Comparison of ENCODE assay signal across 8 cellular contexts in genomic region chr6:3026811-3027626, GRCh38. TPM values are rescaled to one million over a fixed set of nuclear protein-coding genes. Genes with fewer than 3 reads are reported as not detected.
A peak's percentile ranks its signal among the peaks of the same experiment; 100 is the strongest.
DNase-seq lines count a peak whose midpoint lies in the region; ATAC-seq and TF ChIP-seq lines count a peak whose summit lies in the region.

No MANE protein-coding gene starts in this region.

- no peak for TF ChIP-seq CTCF in CD8-positive, alpha-beta T cell (IDR thresholded peaks at IDR 0.05)
- TF ChIP-seq CTCF in nephron progenitor cell (IDR thresholded peaks at IDR 0.05) (no peak), Calu3 (IDR thresholded peaks at IDR 0.05; ENCODE audit: unreplicated experiment) (no peak)

- H3K27ac ChIP-seq in CD8-positive, alpha-beta T cell (ENCODE audit: low read depth, low read length) = no peak overlapping the region

- no peak overlapping the region for H3K4me3 ChIP-seq in CD8-positive, alpha-beta T cell (ENCODE audit: low read depth, low read length)

- POLR2A ChIA-PET in CD8-positive, alpha-beta T cell (lab: Charles Lee) = interaction anchor here (1.0 to 2.1 kb wide), 6 partner anchors 11 to 37 kb away, joined by 3 to 11 read pairs (median 6); partner anchors contain the start of gene NQO2

- no peaks in the 10 kb centered on the region for H3K9me3 Mint-ChIP-seq in CD8-positive, alpha-beta T cell
- H3K9me3 Mint-ChIP-seq in nephron progenitor cell (peaks cover 16% of the 10 kb centered on the region), Calu3 (ENCODE audit: low read depth, unreplicated experiment) (peaks cover 4% of the 10 kb centered on the region)

- H3K9me3 ChIP-seq in CD8-positive, alpha-beta T cell (ENCODE audit: low read length) = no peaks in the 10 kb centered on the region

- H3K4me1 Mint-ChIP-seq in CD8-positive, alpha-beta T cell (ENCODE audit: low read depth) = peaks cover 47% of the 10 kb centered on the region
- H3K4me1 Mint-ChIP-seq in nephron progenitor cell (peaks cover 44% of the 10 kb centered on the region), Calu3 (ENCODE audit: low read depth, unreplicated experiment) (peaks cover 10% of the 10 kb centered on the region)

- intact Hi-C loops in CD8-positive, alpha-beta T cell (cut with DNase I, micrococcal nuclease) = loop anchor here in 1 of 2 experiments (10.0 kb wide), 1 partner anchor 328 kb away; no protein-coding TSS in a partner anchor
- intact Hi-C loops in Calu3 (cut with micrococcal nuclease; ENCODE audit: unreplicated experiment) = no loop called here

- peak overlapping the region; percentile 93 for H3K27ac Mint-ChIP-seq in CD8-positive, alpha-beta T cell
- H3K27ac Mint-ChIP-seq in nephron progenitor cell = peak overlapping the region; percentile 88
- no peak overlapping the region for H3K27ac Mint-ChIP-seq in Calu3 (ENCODE audit: unreplicated experiment)

- H3K36me3 Mint-ChIP-seq in CD8-positive, alpha-beta T cell = no peaks in the 10 kb centered on the region
- peaks cover 12% of the 10 kb centered on the region for H3K36me3 Mint-ChIP-seq in nephron progenitor cell (ENCODE audit: low read depth)
- H3K36me3 Mint-ChIP-seq in Calu3 (ENCODE audit: insufficient read depth, unreplicated experiment) = no peaks in the 10 kb centered on the region

- DNase-seq in CD8-positive, alpha-beta T cell = peak in 6 of 7 experiments; percentile 13 to 74 (median 40)
- DNase-seq in activated T-cell treated with anti-CD3 and anti-CD28 coated beads, Interleukin-2, amount 50 U/mL, for 1 hour = peak; percentile 58
- DNase-seq in nephron progenitor cell = no peak
- no peak for DNase-seq in Calu3
- DNase-seq in cerebellar cortex (ENCODE audit: low spot score) = no peak
- no peak for DNase-seq in NCI-H1694 (lab: John Stamatoyannopoulos, UW)

- ATAC-seq in CD8-positive, alpha-beta T cell = peak; percentile 16
- peak; percentile 68 for ATAC-seq in GM19467 (IDR thresholded peaks at IDR 0.05; ENCODE audit: unreplicated experiment)
- peak; percentile 61 for ATAC-seq in HG03460 (IDR thresholded peaks at IDR 0.05; ENCODE audit: unreplicated experiment)

- no peaks in the 10 kb centered on the region for H3K27me3 ChIP-seq in CD8-positive, alpha-beta T cell (ENCODE audit: insufficient read depth, low read length)

- H3K4me3 Mint-ChIP-seq in CD8-positive, alpha-beta T cell = peak overlapping the region; percentile 74
- no peak overlapping the region for H3K4me3 Mint-ChIP-seq in nephron progenitor cell
- H3K4me3 Mint-ChIP-seq in Calu3 (ENCODE audit: low read depth, unreplicated experiment) = no peak overlapping the region

- no TSS peak for BruUV-seq in Calu3 (replicated peaks; lab: Mats Ljungman, UMichigan)

- peaks cover 40% of the 10 kb centered on the region for H3K4me1 ChIP-seq in CD8-positive, alpha-beta T cell (ENCODE audit: insufficient read depth, low read length)

- CTCF ChIA-PET in CD8-positive, alpha-beta T cell (lab: Charles Lee) = interaction anchor here (0.7 to 2.2 kb wide), 6 partner anchors 21 to 53 kb away, joined by 3 to 13 read pairs (median 4); partner anchors contain the start of gene RIPK1
- CTCF ChIA-PET in Calu3 (lab: Charles Lee) = no interaction called here

- no peaks in the 10 kb centered on the region for H3K36me3 ChIP-seq in CD8-positive, alpha-beta T cell (ENCODE audit: insufficient read depth, low read length)

- H3K27me3 Mint-ChIP-seq in CD8-positive, alpha-beta T cell (ENCODE audit: low read depth) = peaks cover 2% of the 10 kb centered on the region
- H3K27me3 Mint-ChIP-seq in nephron progenitor cell (ENCODE audit: low read depth, poor library complexity) (no peaks in the 10 kb centered on the region), Calu3 (ENCODE audit: unreplicated experiment) (no peaks in the 10 kb centered on the region)

RNA-seq across cellular contexts. Expression of gene NQO2, which starts 27.3 kb away (rescaled TPM):
- total RNA-seq in CD8-positive, alpha-beta T cell = 1 to 10 TPM; 3.8 to 5.5 TPM
- 11.5 and 12.0 TPM in 2 replicates for total RNA-seq in Calu3 (2022)

RNA-seq across cellular contexts. Expression of gene RIPK1, which starts 41.3 kb away (rescaled TPM):
- 10 to 100 TPM; 18.6 to 19.7 TPM for total RNA-seq in CD8-positive, alpha-beta T cell
- 11.5 and 11.6 TPM in 2 replicates for total RNA-seq in Calu3 (2022)

RNA-seq across cellular contexts. Expression of gene SERPINB6, which starts 55.7 kb away (rescaled TPM):
- total RNA-seq in CD8-positive, alpha-beta T cell = 10 to 100 TPM; 41.7 to 45.6 TPM
- total RNA-seq in Calu3 (2022) = 53.1 and 60.9 TPM in 2 replicates

Comparison
In these comparisons a context has a peak if more than half of its experiments do, and no peak if none do; other contexts are left out.
1. ATAC-seq: peak in every context shown above with its lines; median percentile 68 in GM19467; 61 in HG03460; 16 in CD8-positive, alpha-beta T cell.
2. DNase-seq: peak in CD8-positive, alpha-beta T cell (6 of 7) and activated T-cell treated with anti-CD3 and anti-CD28 coated beads, Interleukin-2, amount 50 U/mL, for 1 hour (single experiment); none in nephron progenitor cell (single experiment), Calu3 (single experiment), cerebellar cortex (single experiment) and NCI-H1694 (single experiment).